In genomic region chr17:40062347-40063033, GRCh38 we compare ENCODE assay signal across 8 cellular contexts. TPM values are rescaled to one million over a fixed set of nuclear protein-coding genes. Genes with fewer than 3 reads are reported as not detected.
DNase-seq lines count a peak whose midpoint lies in the region; ATAC-seq, FAIRE-seq and TF ChIP-seq lines count a peak whose summit lies in the region.

TSS of gene THRA (plus strand) at chr17:40062965. CDS start at chr17:40074489, 11,524 bp downstream.

- H4K20me1 ChIP-seq in HCT116 (ENCODE audit: insufficient read depth) (no peaks in the 10 kb centered on the region), H1 (replicated peaks in 1 of 2; ENCODE audit: control insufficient read depth in 1 of 2, insufficient read depth in 2 of 2, low read length in 2 of 2) (peaks cover 0 to 9% of the 10 kb centered on the region in 2 experiments)

- H2AFZ ChIP-seq in HCT116 (ENCODE audit: low read depth, low read length, poor library complexity, severe bottlenecking) (peak within 1 kb of the TSS; percentile 78), H1 (ENCODE audit: low read length) (peak within 1 kb of the TSS; percentile 34; the same call in 1 of the 2 replicates), mesenchymal stem cell (ENCODE audit: low read depth, low read length) (peak within 1 kb of the TSS; percentile 80)

- H3K4ac ChIP-seq in H1 (replicated peaks; ENCODE audit: insufficient read length, low read depth, low read length) (peak within 1 kb of the TSS; percentile 71), mesenchymal stem cell (ENCODE audit: low read depth in 1 of 2, low read length in 2 of 2) (peak within 1 kb of the TSS; percentile 68 to 91)

- peak within 1 kb of the TSS; percentile 65 for H4K8ac ChIP-seq in H1 (ENCODE audit: extremely low read depth, insufficient read depth, low read length)
- H4K8ac ChIP-seq in mesenchymal stem cell (ENCODE audit: low read length): peak within 1 kb of the TSS; percentile 73

- H3K79me1 ChIP-seq in H1 (ENCODE audit: low read depth, low read length): peaks cover 5% of the 10 kb centered on the region; the same call in 1 of the 2 replicates
- peaks cover 6% of the 10 kb centered on the region for H3K79me1 ChIP-seq in mesenchymal stem cell (replicated peaks; ENCODE audit: low read length, poor library complexity, severe bottlenecking)

- H3K23me2 ChIP-seq in H1 (ENCODE audit: low read depth, low read length): peaks cover 6% of the 10 kb centered on the region; the same call in 1 of the 2 replicates

- TF ChIP-seq RAD21 in HCT116 (IDR thresholded peaks at IDR 0.05; ENCODE audit: low read depth): no peak
- no peak for TF ChIP-seq RAD21 in H1 (IDR thresholded peaks at IDR 0.05 in 1 of 2, conservative IDR thresholded peaks at IDR 0.05 in 1 of 2; ENCODE audit: low read depth in 2 of 2, low read length in 2 of 2)

- H4K5ac ChIP-seq in H1 (ENCODE audit: insufficient read length, low read depth, low read length): peak within 1 kb of the TSS; percentile 84

- peak within 1 kb of the TSS; percentile 78 for H3K18ac ChIP-seq in H1 (ENCODE audit: extremely low read depth, low read length)
- H3K18ac ChIP-seq in mesenchymal stem cell (ENCODE audit: low read depth in 1 of 2, low read length in 2 of 2): peak within 1 kb of the TSS; percentile 87 to 99

- RAD21 ChIA-PET in HCT116 (lab: Charles Lee; ENCODE audit: low non-redundant PET in 1 of 2, low total read pairs in 2 of 2, uncharacterized antibody in 2 of 2, unreplicated experiment in 2 of 2): interaction anchor here in 1 of 2 experiments (0.9 kb wide), 1 partner anchor 49 kb away, joined by 3 read pairs; no protein-coding TSS in a partner anchor

- 0 out of 2 replicates have a peak within 1 kb of the TSS, but pooled peaks have one; percentile 5 for H2BK15ac ChIP-seq in H1 (ENCODE audit: low read length)
- peak within 1 kb of the TSS; percentile 82 for H2BK15ac ChIP-seq in mesenchymal stem cell (ENCODE audit: low read depth, poor library complexity, severe bottlenecking)

- peak within 1 kb of the TSS; percentile 66 for H3K56ac ChIP-seq in H1 (replicated peaks; ENCODE audit: insufficient read length, low read depth, low read length)

- H3K36me3 ChIP-seq in HCT116 (ENCODE audit: control insufficient read depth in 1 of 2, insufficient read depth in 2 of 2, low read length in 2 of 2) (no peaks in the 10 kb centered on the region), H1 (ENCODE audit: control insufficient read depth in 2 of 4, insufficient read depth in 4 of 4, low read length in 3 of 4) (no peaks in the 10 kb centered on the region), mesenchymal stem cell (ENCODE audit: control insufficient read depth in 1 of 2, insufficient read depth in 2 of 2, low read depth in 1 of 2, low read length in 2 of 2) (no peaks in the 10 kb centered on the region)

- H3K9ac ChIP-seq in HCT116 (ENCODE audit: low read length) (peak within 1 kb of the TSS; percentile 82), H1 (replicated peaks in 1 of 4; ENCODE audit: extremely low read depth in 1 of 4, low read depth in 3 of 4, low read length in 3 of 4) (peak within 1 kb of the TSS; percentile 39 to 48 (median 44); a peak in 5 of 7 replicates), mesenchymal stem cell (ENCODE audit: low read length) (peak within 1 kb of the TSS; percentile 91)

- FAIRE-seq in H1 (lab: Jason Lieb, UNC): no peak

- H2BK5ac ChIP-seq in H1 (ENCODE audit: low read depth, low read length) (peak within 1 kb of the TSS; percentile 52; the same call in 1 of the 2 replicates), mesenchymal stem cell (ENCODE audit: low read depth, low read length, poor library complexity, severe bottlenecking) (no peak within 1 kb of the TSS)

- TF ChIP-seq CTCF in HCT116 (IDR thresholded peaks at IDR 0.05 in 2 of 3, conservative IDR thresholded peaks at IDR 0.05 in 1 of 3; ENCODE audit: borderline replicate concordance in 1 of 3, insufficient read depth in 1 of 3, low read depth in 2 of 3, low read length in 2 of 3): no peak
- no peak; a peak in 1 of 4 replicates for TF ChIP-seq CTCF in H1 (IDR thresholded peaks at IDR 0.05; ENCODE audit: control extremely low read depth in 1 of 3, insufficient read depth in 1 of 3, low read depth in 1 of 3, low read length in 3 of 3)

- H2BK120ac ChIP-seq in H1 (replicated peaks; ENCODE audit: low read depth, low read length) (peak within 1 kb of the TSS; percentile 61), mesenchymal stem cell (ENCODE audit: low read depth, low read length) (peak within 1 kb of the TSS; percentile 56)

- H3K27ac ChIP-seq in HCT116 (ENCODE audit: low read depth, low read length): peak within 1 kb of the TSS; percentile 88
- H3K27ac ChIP-seq in H1 (ENCODE audit: low read depth, low read length): peak within 1 kb of the TSS; percentile 60; the same call in 1 of the 2 replicates
- H3K27ac ChIP-seq in mesenchymal stem cell (ENCODE audit: low read length, poor library complexity, severe bottlenecking): no peak within 1 kb of the TSS

- WGBS in H1 (ENCODE audit: extremely low coverage in 1 of 2, insufficient coverage in 1 of 2, insufficient read length in 1 of 2, insufficient replicate concordance in 2 of 2, low coverage in 1 of 2, low lambda C conversion rate in 2 of 2, missing lambda C conversion rate in 1 of 2), 2 experiments: 8% methylated on average over 16 of the region's 66 CpGs; no CpG with 5 or more reads in 1 of the 2 experiments
- WGBS in mesenchymal stem cell: 5% methylated on average over 27 of the region's 66 CpGs

- intact Hi-C loops in HCT116 (cut with micrococcal nuclease): no loop called here

- H3K23ac ChIP-seq in H1 (ENCODE audit: insufficient read length) (no peak within 1 kb of the TSS), mesenchymal stem cell (ENCODE audit: low read length in 2 of 2) (peak within 1 kb of the TSS; percentile 44 to 84)

- peak within 1 kb of the TSS; percentile 81 to 92 for H3K4me3 ChIP-seq in HCT116 (replicated peaks in 1 of 2; ENCODE audit: low read depth in 1 of 2, low read length in 2 of 2)
- H3K4me3 ChIP-seq in H1 (ENCODE audit: extremely low read depth in 1 of 4, insufficient read depth in 2 of 4, low read depth in 3 of 4, low read length in 4 of 4): peak within 1 kb of the TSS; percentile 78 to 87 (median 81)
- peak within 1 kb of the TSS; percentile 84 to 98 for H3K4me3 ChIP-seq in mesenchymal stem cell (ENCODE audit: insufficient read depth in 1 of 2, low read depth in 1 of 2, low read length in 2 of 2)

- peak; percentile 88 for ATAC-seq in HCT116

- H2BK12ac ChIP-seq in H1 (ENCODE audit: low read depth, low read length): peak within 1 kb of the TSS; percentile 68; the same call in 1 of the 2 replicates
- peak within 1 kb of the TSS; percentile 2 to 57 for H2BK12ac ChIP-seq in mesenchymal stem cell (ENCODE audit: low read length in 2 of 2)

- H3K79me2 ChIP-seq in HCT116 (ENCODE audit: insufficient read depth, low read length) (no peaks in the 10 kb centered on the region), H1 (ENCODE audit: control insufficient read depth in 1 of 2, insufficient read depth in 2 of 2, low read length in 2 of 2) (no peaks in the 10 kb centered on the region)

- no peak within 1 kb of the TSS for H3K14ac ChIP-seq in H1 (ENCODE audit: insufficient read length)
- peak within 1 kb of the TSS in 1 of 2 experiments; percentile 98 for H3K14ac ChIP-seq in mesenchymal stem cell (ENCODE audit: low read length in 2 of 2)

- peak within 1 kb of the TSS; percentile 1; the same call in 1 of the 2 replicates for H2BK20ac ChIP-seq in H1 (ENCODE audit: low read length)

- TF ChIP-seq POLR2A in HCT116 (IDR thresholded peaks at IDR 0.05; ENCODE audit: borderline replicate concordance, extremely low read depth, insufficient read depth, insufficient read length): no peak
- no peak for TF ChIP-seq POLR2A in H1 (IDR thresholded peaks at IDR 0.05; ENCODE audit: control extremely low read depth in 1 of 2, low read depth in 2 of 2, low read length in 2 of 2)

- H3K27me3 ChIP-seq in HCT116 (ENCODE audit: insufficient read depth, low read length) (no peaks in the 10 kb centered on the region), H1 (replicated peaks in 1 of 4; ENCODE audit: control insufficient read depth in 3 of 4, extremely low read depth in 1 of 4, insufficient read depth in 3 of 4, low read length in 3 of 4) (peaks cover 0 to 15% (median 10%) of the 10 kb centered on the region in 4 experiments; a peak in 6 of 7 replicates), mesenchymal stem cell (ENCODE audit: control insufficient read depth in 1 of 2, insufficient read depth in 1 of 2, low read length in 2 of 2) (peaks cover 0 to 10% of the 10 kb centered on the region in 2 experiments)

- peaks cover 27 to 37% of the 10 kb centered on the region in 2 experiments for H3K4me1 ChIP-seq in HCT116 (ENCODE audit: control insufficient read depth in 1 of 2, insufficient read depth in 2 of 2, low read length in 2 of 2)
- peaks cover 21 to 46% (median 31%) of the 10 kb centered on the region in 4 experiments for H3K4me1 ChIP-seq in H1 (replicated peaks in 1 of 4; ENCODE audit: control insufficient read depth in 3 of 4, insufficient read depth in 4 of 4, low read length in 3 of 4)
- peaks cover 29% of the 10 kb centered on the region for H3K4me1 ChIP-seq in mesenchymal stem cell (ENCODE audit: control insufficient read depth, insufficient read depth, low read depth, low read length)

- H3K9me3 ChIP-seq in HCT116 (ENCODE audit: control insufficient read depth in 1 of 2, insufficient read depth in 1 of 2, low read depth in 1 of 2, low read length in 2 of 2) (no peaks in the 10 kb centered on the region), H1 (ENCODE audit: insufficient read depth in 2 of 2, low read depth in 1 of 2, low read length in 1 of 2) (no peaks in the 10 kb centered on the region), mesenchymal stem cell (ENCODE audit: control insufficient read depth, low read length) (no peaks in the 10 kb centered on the region)

- CTCF ChIA-PET in HCT116 (lab: Charles Lee): interaction anchor here (0.6 to 1.0 kb wide), 2 partner anchors 13 to 37 kb away, joined by 3 to 7 read pairs; no protein-coding TSS in a partner anchor
- CTCF ChIA-PET in H1 (lab: Charles Lee; ENCODE audit: partially characterized antibody): interaction anchor here (0.6 to 38.4 kb wide), 12 partner anchors 10 to 108 kb away, joined by 3 to 876 read pairs (median 10); partner anchors contain the start of genes MED24 and NR1D1

- no peak for TF ChIP-seq EP300 in H1 (IDR thresholded peaks at IDR 0.05; ENCODE audit: borderline replicate concordance in 1 of 2, low read depth in 2 of 2, low read length in 2 of 2)

- H3K4me2 ChIP-seq in HCT116 (ENCODE audit: low read length) (peak within 1 kb of the TSS; percentile 96), H1 (ENCODE audit: insufficient read depth in 1 of 2, low read depth in 2 of 2, low read length in 2 of 2) (peak within 1 kb of the TSS; percentile 75 to 87), mesenchymal stem cell (ENCODE audit: low read length, poor library complexity, severe bottlenecking) (peak within 1 kb of the TSS; percentile 82)

- POLR2A ChIA-PET in HCT116 (lab: Charles Lee) (interaction anchor here (0.9 to 1.9 kb wide), 2 partner anchors 9 to 37 kb away, joined by 5 to 6 read pairs; partner anchors contain the start of gene NR1D1), H1 (lab: Charles Lee; ENCODE audit: partially characterized antibody) (interaction anchor here (0.8 to 5.8 kb wide), 8 partner anchors 8 to 129 kb away, joined by 3 to 64 read pairs (median 4); partner anchors contain the start of genes CASC3 and MED24)

- H2AK5ac ChIP-seq in H1 (ENCODE audit: low read depth, low read length) (no peak within 1 kb of the TSS), mesenchymal stem cell (ENCODE audit: low read length, severe bottlenecking) (no peak within 1 kb of the TSS)

- no TSS peak for BruUV-seq in HCT116 (replicated peaks; lab: Mats Ljungman, UMichigan)

- H4K91ac ChIP-seq in H1 (replicated peaks; ENCODE audit: insufficient read length, low read length) (peak within 1 kb of the TSS; percentile 75), mesenchymal stem cell (ENCODE audit: low read length) (peak within 1 kb of the TSS; percentile 88)

- DNase-seq in EH (ENCODE audit: low read depth): peak; percentile 63
- DNase-seq in HCT116 (ENCODE audit: low read depth, low spot score): no peak
- DNase-seq in NCI-H226: peak; percentile 34
- DNase-seq in activated CD8-positive, alpha-beta memory T cell treated with anti-CD3 and anti-CD28 coated beads, Interleukin-2, amount 50 U/mL, for 4 hours: peak; percentile 73
- peak in 1 of 2 experiments; percentile 54 for DNase-seq in H1 (ENCODE audit: low read depth in 1 of 2, low spot score in 2 of 2)
- peak; percentile 54 for DNase-seq in mesenchymal stem cell
- peak; percentile 38 to 47 for DNase-seq in stimulated activated CD8-positive, alpha-beta memory T cell treated with anti-CD3 and anti-CD28 coated beads, Interleukin-2, amount 100 ng/mL, for 1 hour (ENCODE audit: low read depth in 2 of 2)
- no peak for DNase-seq in NCI-H1048 (lab: John Stamatoyannopoulos, UW)

- H3K9me2 ChIP-seq in HCT116 (ENCODE audit: insufficient read depth): no peaks in the 10 kb centered on the region

RNA-seq across cellular contexts. Expression of gene THRA, which starts in this region (rescaled TPM):
- 23.3 TPM for total RNA-seq in HCT116 (2021; ENCODE audit: unreplicated experiment)
- polyA plus RNA-seq in HCT116 (2012): 20.3 and 21.1 TPM in 2 replicates
- 10.2 and 11.8 TPM in 2 replicates for total RNA-seq in H1 (2021; fragmentation: NEBNext Ultra II Directional; extraction: Animal tissue kit (Norgen Biotek cat#: 25700))
- 6.4 and 8.2 TPM in 2 replicates for polyA plus RNA-seq in H1 (2011; rRNA removed)
- polyA plus RNA-seq in H1 (2011; cell fraction: cytosol; rRNA removed): 7.4 TPM
- polyA plus RNA-seq in H1 (2011; cell fraction: nucleus; rRNA removed): 13.1 TPM
- 7.9 to 11.1 TPM (median 10.1 TPM) in 4 replicates for polyA plus RNA-seq in H1 (2012, experiment 1 of 2)
- polyA plus RNA-seq in H1 (2012, experiment 2 of 2): 7.6 TPM
- polyA plus RNA-seq in H1 (2013, experiment 1 of 2): 5.0 TPM
- polyA plus RNA-seq in H1 (2013, experiment 2 of 2): 4.5 TPM
- polyA minus RNA-seq in H1 (2011; rRNA and poly(A)+ RNA removed): 8.4 and 11.6 TPM in 2 replicates
- 6.2 TPM for polyA minus RNA-seq in H1 (2011; cell fraction: cytosol; rRNA and poly(A)+ RNA removed)
- 4.3 TPM for polyA minus RNA-seq in H1 (2011; cell fraction: nucleus; rRNA and poly(A)+ RNA removed)
- 24.1 TPM for polyA plus RNA-seq in mesenchymal stem cell (2013, experiment 1 of 2)
- polyA plus RNA-seq in mesenchymal stem cell (2013, experiment 2 of 2): 23.2 TPM

Comparison
In these comparisons a context has a peak if more than half of its experiments do, and no peak if none do; other contexts are left out.
1. DNase-seq: peak in EH (single experiment), NCI-H226 (single experiment), activated CD8-positive, alpha-beta memory T cell treated with anti-CD3 and anti-CD28 coated beads, Interleukin-2, amount 50 U/mL, for 4 hours (single experiment), mesenchymal stem cell (single experiment) and stimulated activated CD8-positive, alpha-beta memory T cell treated with anti-CD3 and anti-CD28 coated beads, Interleukin-2, amount 100 ng/mL, for 1 hour (2 of 2); none in HCT116 (single experiment) and NCI-H1048 (single experiment).
2. Peak in every context shown above with its lines, with median percentiles within 50 percentile points of each other: H2AFZ ChIP-seq, H3K4me2 ChIP-seq, H3K4me3 ChIP-seq and H3K9ac ChIP-seq.